Comparison of ENCODE assay signal across 8 cellular contexts in the genomic region with DNA sequence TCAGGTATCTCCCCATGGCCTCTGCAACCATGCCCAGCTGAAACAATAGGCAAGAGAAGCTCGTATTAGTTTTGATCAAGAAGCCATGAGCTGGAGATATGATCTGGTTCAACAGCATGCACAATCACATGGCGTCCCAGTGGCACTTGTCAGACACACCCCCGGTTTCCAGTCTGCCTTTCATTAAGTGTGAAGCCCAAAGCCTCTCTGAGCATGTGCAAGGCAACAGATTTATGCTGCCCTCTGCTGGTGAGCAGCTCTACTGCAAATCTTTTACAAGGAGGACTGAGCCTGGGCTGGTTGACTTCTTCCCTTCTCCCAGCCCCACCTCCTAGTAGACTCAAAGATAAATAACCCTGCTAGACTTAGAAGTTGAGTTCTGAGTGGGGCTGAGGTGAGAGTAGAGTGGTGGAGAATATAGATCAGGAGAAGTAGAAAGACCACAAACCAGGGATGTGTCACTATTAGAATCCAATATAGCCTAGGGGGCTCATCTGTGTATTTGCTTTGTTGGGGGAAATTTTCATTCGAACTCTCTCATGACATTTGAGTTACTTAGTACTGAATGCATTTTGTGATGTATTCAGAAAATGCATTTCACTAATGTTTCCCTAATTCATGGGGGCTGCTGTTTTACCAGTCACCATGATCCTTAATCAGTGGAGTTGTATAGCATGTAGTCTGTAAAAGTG.
DNase-seq lines count a peak whose midpoint lies in the region; ATAC-seq lines count a peak whose summit lies in the region.

No MANE protein-coding gene starts in this region.

- DNase-seq in SIG-M5 treated with dmso at 0.1 percent for 504 hours (lab: John Stamatoyannopoulos, UW; ENCODE audit: unreplicated experiment), result peak; percentile 72
- DNase-seq in SIG-M5 (lab: John Stamatoyannopoulos, UW), result no peak
- peak; percentile 65 for DNase-seq in NCI-H1436 treated with DMSO at 0.1 percent for 48 hours (lab: John Stamatoyannopoulos, UW)
- peak; percentile 55 for DNase-seq in T follicular helper cell (ENCODE audit: low read depth)
- peak in 52 of 56 donors; percentile 3 to 85 (median 39) for DNase-seq in amygdala (lab: John Stamatoyannopoulos, UW)
- peak; percentile 50 to 73 for DNase-seq in hippocampal formation (lab: John Stamatoyannopoulos, UW)
- DNase-seq in smooth muscle cell of the brain vasculature (ENCODE audit: low read depth, low spot score), result peak; percentile 40

- peak; percentile 89 for ATAC-seq in HG02840 (IDR thresholded peaks at IDR 0.05; ENCODE audit: low FRiP score, unreplicated experiment)
